ENCODE assay signal across 8 cellular contexts in the genomic region with DNA sequence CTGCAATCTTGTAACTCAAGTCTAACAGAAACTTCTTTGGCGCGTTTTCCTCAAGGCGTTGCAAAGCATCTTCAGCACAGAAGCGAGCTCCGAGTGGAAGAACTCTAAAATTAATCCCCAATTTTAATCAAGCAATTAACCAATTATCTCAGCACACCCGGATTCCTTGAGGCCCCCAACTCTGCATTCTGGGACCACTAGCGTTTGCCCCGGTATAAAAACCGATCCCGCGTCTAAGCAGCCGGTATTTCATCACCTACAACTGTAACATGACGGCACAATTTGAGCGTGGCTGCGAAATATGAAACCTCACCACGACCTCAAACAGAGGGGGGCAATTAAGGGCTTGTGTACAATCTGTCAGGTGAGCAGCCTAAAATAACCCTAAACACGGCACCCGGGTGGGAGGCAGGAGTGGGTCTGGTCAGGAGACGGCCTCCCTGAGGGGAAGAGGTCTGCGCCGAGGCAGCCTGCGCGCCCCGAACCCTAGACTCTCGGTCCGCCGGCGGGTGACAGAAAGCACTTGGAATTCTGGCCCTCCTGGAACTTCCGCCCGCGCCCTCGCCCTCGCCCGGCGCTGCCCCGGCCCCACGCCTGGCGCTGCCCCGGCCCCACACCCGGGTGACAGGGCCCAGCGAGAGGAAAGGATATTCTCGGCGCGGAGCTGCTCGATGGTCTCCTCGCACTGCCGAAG. TPM values are rescaled to one million over a fixed set of nuclear protein-coding genes. Genes with fewer than 3 reads are reported as not detected.
A peak's percentile ranks its signal among the peaks of the same experiment; 100 is the strongest.
DNase-seq lines count a peak whose midpoint lies in the region; ATAC-seq and TF ChIP-seq lines count a peak whose summit lies in the region.

No MANE protein-coding gene starts in this region.

- H3K4me3 ChIP-seq in HUES64 (ENCODE audit: low read length) = peak overlapping the region; percentile 90
- H3K4me3 ChIP-seq in OCI-LY3 (ENCODE audit: low read length) = peak overlapping the region; percentile 87
- peak overlapping the region; percentile 98 for H3K4me3 ChIP-seq in fibroblast of villous mesenchyme (ENCODE audit: low read depth, low read length)
- H3K4me3 ChIP-seq in neural progenitor cell = peak overlapping the region; percentile 86
- peak overlapping the region; percentile 75 to 93 (median 84) for H3K4me3 ChIP-seq in tibial nerve

- no peaks in the 10 kb centered on the region for H3K9me3 Mint-ChIP-seq in neural progenitor cell

- no peak for TF ChIP-seq EP300 in tibial nerve (IDR thresholded peaks at IDR 0.05)

- H3K9me3 ChIP-seq in HUES64 (ENCODE audit: insufficient read depth, low read depth, low read length) = no peaks in the 10 kb centered on the region
- no peaks in the 10 kb centered on the region for H3K9me3 ChIP-seq in OCI-LY3 (ENCODE audit: insufficient read depth, low read length)
- H3K9me3 ChIP-seq in neural progenitor cell (ENCODE audit: low read depth) = no peaks in the 10 kb centered on the region
- no peaks in the 10 kb centered on the region for H3K9me3 ChIP-seq in tibial nerve

- under 1% methylated on average over 47 of the region's 47 CpGs for WGBS in HUES64
- 1% methylated on average over 39 to 45 of the region's 47 CpGs for WGBS in tibial nerve, 2 donors

- H3K36me3 Mint-ChIP-seq in neural progenitor cell = peaks cover 14% of the 10 kb centered on the region

- TF ChIP-seq POLR2A in tibial nerve (IDR thresholded peaks at IDR 0.05) = no peak

- peak; percentile 17 for ATAC-seq in GM21423 (IDR thresholded peaks at IDR 0.05; ENCODE audit: unreplicated experiment)

- H3K79me2 ChIP-seq in OCI-LY3 (ENCODE audit: low read length) (peaks cover 48% of the 10 kb centered on the region), neural progenitor cell (ENCODE audit: low read depth) (peaks cover 50% of the 10 kb centered on the region)

- peaks cover 24% of the 10 kb centered on the region for H3K4me1 Mint-ChIP-seq in neural progenitor cell

- H2AFZ ChIP-seq in OCI-LY3 (ENCODE audit: low read depth, low read length) = peak overlapping the region; percentile 62
- peak overlapping the region; percentile 80 for H2AFZ ChIP-seq in neural progenitor cell (replicated peaks)

- H4K20me1 ChIP-seq in OCI-LY3 (ENCODE audit: insufficient read depth, low read length) (0 out of 2 replicates have a peak, but pooled peaks cover 3% of the 10 kb centered on the region), neural progenitor cell (ENCODE audit: low read depth) (peaks cover 10% of the 10 kb centered on the region)

- H3K4me2 ChIP-seq in OCI-LY3 (ENCODE audit: low read length) (peak overlapping the region; percentile 59), neural progenitor cell (peak overlapping the region; percentile 77)

- H3K4me1 ChIP-seq in HUES64 (ENCODE audit: insufficient read depth, low read length) (peaks cover 12% of the 10 kb centered on the region), OCI-LY3 (ENCODE audit: low read length) (peaks cover 28% of the 10 kb centered on the region), neural progenitor cell (peaks cover 15% of the 10 kb centered on the region), tibial nerve (peaks cover 0 to 41% (median 15%) of the 10 kb centered on the region in 4 donors)

- TF ChIP-seq CTCF in OCI-LY3 (IDR thresholded peaks at IDR 0.05; ENCODE audit: low read depth, low read length) (no peak), fibroblast of villous mesenchyme (IDR thresholded peaks at IDR 0.05; ENCODE audit: insufficient read depth, low read depth, low read length) (no peak), neural progenitor cell (IDR thresholded peaks at IDR 0.05) (peak; percentile 3), tibial nerve (IDR thresholded peaks at IDR 0.05) (no peak)

- DNase-seq in COLO829 (ENCODE audit: low spot score) = peak; percentile 35
- peak; percentile 78 for DNase-seq in activated effector memory CD4-positive, alpha-beta T cell treated with anti-CD3 and anti-CD28 coated beads, Interleukin-2, amount 50 U/mL, for 16 hours
- peak; percentile 92 for DNase-seq in fibroblast of villous mesenchyme (ENCODE audit: low read depth)
- DNase-seq in neural progenitor cell (ENCODE audit: low spot score) = no peak
- DNase-seq in tibial nerve (ENCODE audit: low spot score in 2 of 2) = peak in 1 of 2 donors; percentile 53

- peak overlapping the region; percentile 91 for H3K4me3 Mint-ChIP-seq in neural progenitor cell

- peak overlapping the region; percentile 94 for H3K27ac ChIP-seq in HUES64 (ENCODE audit: low read depth, low read length)
- peak overlapping the region; percentile 90 for H3K27ac ChIP-seq in OCI-LY3 (ENCODE audit: low read length)
- peak overlapping the region; percentile 96 for H3K27ac ChIP-seq in neural progenitor cell
- peak overlapping the region; percentile 91 to 99 (median 97) for H3K27ac ChIP-seq in tibial nerve

- H3K27me3 Mint-ChIP-seq in neural progenitor cell (ENCODE audit: insufficient read depth, low read depth) = peaks cover 4% of the 10 kb centered on the region

- H3K9ac ChIP-seq in HUES64 (ENCODE audit: low read depth, low read length) (peak overlapping the region; percentile 95), OCI-LY3 (ENCODE audit: low read length) (peak overlapping the region; percentile 94), neural progenitor cell (peak overlapping the region; percentile 85)

- peak overlapping the region; percentile 99 for H3K27ac Mint-ChIP-seq in neural progenitor cell

- H3K27me3 ChIP-seq in HUES64 (ENCODE audit: insufficient read depth, low read length) (no peaks in the 10 kb centered on the region), OCI-LY3 (ENCODE audit: low read depth, low read length) (no peaks in the 10 kb centered on the region), neural progenitor cell (no peaks in the 10 kb centered on the region), tibial nerve (no peaks in the 10 kb centered on the region)

- peaks cover 44% of the 10 kb centered on the region for H3K36me3 ChIP-seq in HUES64 (ENCODE audit: insufficient read depth, low read length)
- peaks cover 27% of the 10 kb centered on the region for H3K36me3 ChIP-seq in OCI-LY3 (replicated peaks; ENCODE audit: low read depth, low read length)
- peaks cover 3% of the 10 kb centered on the region for H3K36me3 ChIP-seq in neural progenitor cell
- H3K36me3 ChIP-seq in tibial nerve = peaks cover 0 to 42% (median 4%) of the 10 kb centered on the region in 3 donors

- peaks cover 51% of the 10 kb centered on the region for H3F3A ChIP-seq in neural progenitor cell (ENCODE audit: low read depth)

RNA-seq across cellular contexts. Expression of a gene that starts 0.6 kb away (rescaled TPM):
- 18.6 TPM for polyA plus RNA-seq in HUES64 (2013, experiment 1 of 2)
- polyA plus RNA-seq in HUES64 (2013, experiment 2 of 2) = 17.9 TPM
- total RNA-seq in fibroblast of villous mesenchyme (18.0 and 22.5 TPM in 2 replicates), neural progenitor cell (ENCODE audit: low replicate concordance) (34.5 and 49.1 TPM in 2 replicates), tibial nerve (10 to 100 TPM; 22.2 to 32.6 (median 27.4) TPM)

RNA-seq across cellular contexts. Expression of a gene that starts 26.6 kb away (rescaled TPM):
- 61.4 TPM for polyA plus RNA-seq in HUES64 (2013, experiment 1 of 2)
- 64.2 TPM for polyA plus RNA-seq in HUES64 (2013, experiment 2 of 2)
- 34.5 and 41.9 TPM in 2 replicates for total RNA-seq in fibroblast of villous mesenchyme
- total RNA-seq in neural progenitor cell (ENCODE audit: low replicate concordance) = 156 and 248 TPM in 2 replicates
- total RNA-seq in tibial nerve = 100 to 1,000 TPM in 1 of 4 donors, 10 to 100 TPM in 3; 66.6 to 128 (median 80.7) TPM

RNA-seq across cellular contexts. Expression of a gene that starts 26.9 kb away (rescaled TPM):
- 43.6 TPM for polyA plus RNA-seq in HUES64 (2013, experiment 1 of 2)
- 52.0 TPM for polyA plus RNA-seq in HUES64 (2013, experiment 2 of 2)
- 28.0 and 28.5 TPM in 2 replicates for total RNA-seq in fibroblast of villous mesenchyme
- total RNA-seq in neural progenitor cell (ENCODE audit: low replicate concordance) = 196 and 249 TPM in 2 replicates
- total RNA-seq in tibial nerve = 10 to 100 TPM; 14.2 to 27.8 (median 19.7) TPM
